ENCODE assay signal across 18 cellular contexts in the genomic region with DNA sequence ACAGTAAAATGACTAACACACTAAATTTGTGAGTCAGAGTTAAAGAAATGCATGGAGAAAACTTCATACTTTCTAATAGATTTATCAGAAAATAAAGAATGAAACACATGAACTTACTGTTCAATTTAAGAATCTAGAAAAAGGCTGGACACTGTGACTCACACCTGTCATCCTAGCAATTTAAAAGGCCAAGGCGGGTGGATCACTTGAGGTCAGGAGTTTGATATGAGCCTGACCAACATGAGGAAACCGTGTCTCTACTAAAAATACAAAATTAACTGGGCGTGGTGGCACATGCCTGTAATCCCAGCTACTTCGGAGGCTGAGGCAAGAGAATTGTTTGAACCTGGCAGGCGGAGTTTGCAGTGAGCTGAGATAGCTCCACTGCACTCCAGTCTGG.
"Had no signal": no experiment of that assay in that cellular context is flagged by ENCODE, and none has a peak within 500 bp of the region (broad histone marks: within the 10 kb centered on the region; RNA-seq: fewer than 3 reads in every experiment).

No MANE protein-coding gene starts in this region.

- H3K27me3 Mint-ChIP-seq: type B pancreatic cell had no signal

- H3K27me3 ChIP-seq: esophagus squamous epithelium, stomach had no signal

- DNase-seq: activated CD4-positive, alpha-beta T cell treated with anti-CD3 and anti-CD28 coated beads, Interleukin-2, amount 50 U/mL, for 1 hour; activated CD8-positive, alpha-beta memory T cell treated with anti-CD3 and anti-CD28 coated beads, Interleukin-2, amount 50 U/mL, for 4 hours; activated effector memory CD4-positive, alpha-beta T cell treated with Interleukin-2 at 50 U/mL for 16 hours; activated naive CD4-positive, alpha-beta T cell treated with anti-CD3 and anti-CD28 coated beads, Interleukin-2, amount 50 U/mL, for 16 hours; activated T-cell treated with anti-CD3 and anti-CD28 coated beads, Interleukin-2, amount 50 U/mL, for 48 hours; aorta; cerebellar nuclear complex; effector CD4-positive, alpha-beta T cell; esophagus squamous epithelium; islet precursor cell; occipital lobe; right cardiac atrium; stimulated activated CD4-positive, alpha-beta T cell treated with anti-CD3 and anti-CD28 coated beads, Interleukin-4, amount 100 ng/mL, for 1 hour; stomach had no signal

- H3K36me3 ChIP-seq: esophagus squamous epithelium, stomach had no signal

- H3K27ac ChIP-seq: esophagus squamous epithelium, skin epidermis, stomach had no signal

- H3K4me3 ChIP-seq: esophagus squamous epithelium, lung, skin epidermis, stomach had no signal

- H3K36me3 Mint-ChIP-seq: mesothelial cell of epicardium, type B pancreatic cell had no signal

- H3K27ac Mint-ChIP-seq: mesothelial cell of epicardium, type B pancreatic cell had no signal

- H3K4me3 Mint-ChIP-seq: mesothelial cell of epicardium, type B pancreatic cell had no signal

- H3K4me1 ChIP-seq: esophagus squamous epithelium, stomach had no signal

- ATAC-seq: right cardiac atrium had no signal

- H3K9me3 ChIP-seq: esophagus squamous epithelium, stomach had no signal
